ENCODE assay signal across 1 cellular context in the genomic region with DNA sequence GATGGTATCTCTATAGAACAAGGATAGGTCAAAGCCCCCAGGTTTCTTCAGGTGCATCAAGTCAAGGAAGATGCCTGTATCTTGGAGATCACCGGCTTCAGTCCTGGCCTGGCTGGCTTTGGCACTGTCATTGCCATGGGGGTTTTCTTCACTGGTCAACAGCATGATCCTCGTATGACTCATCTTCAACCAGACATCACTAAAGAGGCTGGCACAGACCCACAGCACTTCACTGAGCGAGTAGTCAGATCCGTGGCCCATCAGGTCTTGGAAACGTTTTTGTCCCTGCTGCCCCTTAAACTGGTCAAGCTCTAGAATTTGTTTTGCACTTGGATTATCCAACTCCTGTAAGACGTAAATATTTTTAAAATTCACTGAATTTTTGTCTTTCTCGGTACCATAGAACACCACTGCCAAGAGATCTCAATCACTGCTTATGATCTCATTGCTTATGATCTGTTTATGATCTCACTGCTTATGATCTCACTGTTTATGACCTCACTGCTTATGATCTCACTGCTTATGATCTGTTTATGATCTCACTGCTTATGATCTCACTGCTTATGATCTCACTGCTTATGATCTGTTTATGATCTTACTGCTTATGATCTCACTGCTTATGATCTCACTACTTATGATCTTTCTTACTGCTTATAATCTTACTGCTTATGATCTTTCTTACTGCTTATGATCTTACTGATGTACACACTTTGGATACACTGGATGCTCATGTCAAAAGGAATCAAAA.
TF ChIP-seq lines count a peak whose summit lies in the region.

No MANE protein-coding gene starts in this region.

TF ChIP-seq in HEK293, 187 proteins besides CTCF, POLR2A, EP300 and RAD21 (continued from another document and continues in another):
- TF ChIP-seq, protein P1, sequence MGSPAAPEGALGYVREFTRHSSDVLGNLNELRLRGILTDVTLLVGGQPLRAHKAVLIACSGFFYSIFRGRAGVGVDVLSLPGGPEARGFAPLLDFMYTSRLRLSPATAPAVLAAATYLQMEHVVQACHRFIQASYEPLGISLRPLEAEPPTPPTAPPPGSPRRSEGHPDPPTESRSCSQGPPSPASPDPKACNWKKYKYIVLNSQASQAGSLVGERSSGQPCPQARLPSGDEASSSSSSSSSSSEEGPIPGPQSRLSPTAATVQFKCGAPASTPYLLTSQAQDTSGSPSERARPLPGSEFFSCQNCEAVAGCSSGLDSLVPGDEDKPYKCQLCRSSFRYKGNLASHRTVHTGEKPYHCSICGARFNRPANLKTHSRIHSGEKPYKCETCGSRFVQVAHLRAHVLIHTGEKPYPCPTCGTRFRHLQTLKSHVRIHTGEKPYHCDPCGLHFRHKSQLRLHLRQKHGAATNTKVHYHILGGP (tag by site-specific recombination; IDR thresholded peaks at IDR 0.05), result no peak
- TF ChIP-seq TCF7L2 (IDR thresholded peaks at IDR 0.05; ENCODE audit: borderline replicate concordance, low read depth, low read length) (no peak), ZNF660 (tag by site-specific recombination; IDR thresholded peaks at IDR 0.05) (peak; percentile 95), ZNF184 (tag by site-specific recombination; IDR thresholded peaks at IDR 0.05) (peak; percentile 96), YY1 (tag by site-specific recombination; IDR thresholded peaks at IDR 0.05) (no peak), ZNF76 (tag by site-specific recombination; IDR thresholded peaks at IDR 0.05; ENCODE audit: borderline replicate concordance, low read depth) (peak; percentile 87), ZNF626 (tag by site-specific recombination; IDR thresholded peaks at IDR 0.05) (no peak), ZNF350 (tag by site-specific recombination; IDR thresholded peaks at IDR 0.05) (no peak), ZNF223 (tag by site-specific recombination; IDR thresholded peaks at IDR 0.05) (no peak), GLI4 (tag by site-specific recombination; IDR thresholded peaks at IDR 0.05) (peak; percentile 85; the same call in 1 of the 2 replicates), ZNF654 (tag by site-specific recombination; IDR thresholded peaks at IDR 0.05; ENCODE audit: low read depth) (peak; percentile 54), GLI2 (tag by site-specific recombination; IDR thresholded peaks at IDR 0.05; ENCODE audit: borderline replicate concordance, low read depth) (peak; percentile 53; the same call in 1 of the 2 replicates), ZSCAN4 (tag by site-specific recombination; IDR thresholded peaks at IDR 0.05) (peak; percentile 89), ZNF544 (tag by site-specific recombination; IDR thresholded peaks at IDR 0.05) (no peak), KLF9 (tag by site-specific recombination; IDR thresholded peaks at IDR 0.05; ENCODE audit: low read depth) (0 out of 2 replicates have a peak, but pooled peaks have one; percentile 18), ZNF2 (tag by site-specific recombination; IDR thresholded peaks at IDR 0.05) (peak; percentile 93), KLF7 (tag by site-specific recombination; IDR thresholded peaks at IDR 0.05; ENCODE audit: borderline replicate concordance) (peak; percentile 18; the same call in 1 of the 2 replicates), ZNF133 (tag by site-specific recombination; IDR thresholded peaks at IDR 0.05) (peak; percentile 56), ZNF610 (tag by site-specific recombination; IDR thresholded peaks at IDR 0.05; ENCODE audit: borderline replicate concordance) (no peak), ZNF394 (tag by site-specific recombination; IDR thresholded peaks at IDR 0.05; ENCODE audit: borderline replicate concordance) (peak; percentile 97), PRDM4 (tag by site-specific recombination; IDR thresholded peaks at IDR 0.05) (0 out of 2 replicates have a peak, but pooled peaks have one; percentile 46), PRDM2 (tag by site-specific recombination; IDR thresholded peaks at IDR 0.05; ENCODE audit: borderline replicate concordance) (peak; percentile 95; the same call in 1 of the 2 replicates), ZNF280C (tag by site-specific recombination; IDR thresholded peaks at IDR 0.05) (no peak), ZNF561 (tag by site-specific recombination; IDR thresholded peaks at IDR 0.05; ENCODE audit: borderline replicate concordance) (no peak), INSM2 (tag by site-specific recombination; IDR thresholded peaks at IDR 0.05) (peak; percentile 99), ZNF48 (tag by site-specific recombination; IDR thresholded peaks at IDR 0.05) (no peak), ZBTB10 (tag by site-specific recombination; IDR thresholded peaks at IDR 0.05) (no peak), ZNF169 (tag by site-specific recombination; IDR thresholded peaks at IDR 0.05) (peak; percentile 87)
- TF ChIP-seq, protein P2, sequence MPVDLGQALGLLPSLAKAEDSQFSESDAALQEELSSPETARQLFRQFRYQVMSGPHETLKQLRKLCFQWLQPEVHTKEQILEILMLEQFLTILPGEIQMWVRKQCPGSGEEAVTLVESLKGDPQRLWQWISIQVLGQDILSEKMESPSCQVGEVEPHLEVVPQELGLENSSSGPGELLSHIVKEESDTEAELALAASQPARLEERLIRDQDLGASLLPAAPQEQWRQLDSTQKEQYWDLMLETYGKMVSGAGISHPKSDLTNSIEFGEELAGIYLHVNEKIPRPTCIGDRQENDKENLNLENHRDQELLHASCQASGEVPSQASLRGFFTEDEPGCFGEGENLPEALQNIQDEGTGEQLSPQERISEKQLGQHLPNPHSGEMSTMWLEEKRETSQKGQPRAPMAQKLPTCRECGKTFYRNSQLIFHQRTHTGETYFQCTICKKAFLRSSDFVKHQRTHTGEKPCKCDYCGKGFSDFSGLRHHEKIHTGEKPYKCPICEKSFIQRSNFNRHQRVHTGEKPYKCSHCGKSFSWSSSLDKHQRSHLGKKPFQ (tag by site-specific recombination; IDR thresholded peaks at IDR 0.05), result no peak
- TF ChIP-seq, protein P3, sequence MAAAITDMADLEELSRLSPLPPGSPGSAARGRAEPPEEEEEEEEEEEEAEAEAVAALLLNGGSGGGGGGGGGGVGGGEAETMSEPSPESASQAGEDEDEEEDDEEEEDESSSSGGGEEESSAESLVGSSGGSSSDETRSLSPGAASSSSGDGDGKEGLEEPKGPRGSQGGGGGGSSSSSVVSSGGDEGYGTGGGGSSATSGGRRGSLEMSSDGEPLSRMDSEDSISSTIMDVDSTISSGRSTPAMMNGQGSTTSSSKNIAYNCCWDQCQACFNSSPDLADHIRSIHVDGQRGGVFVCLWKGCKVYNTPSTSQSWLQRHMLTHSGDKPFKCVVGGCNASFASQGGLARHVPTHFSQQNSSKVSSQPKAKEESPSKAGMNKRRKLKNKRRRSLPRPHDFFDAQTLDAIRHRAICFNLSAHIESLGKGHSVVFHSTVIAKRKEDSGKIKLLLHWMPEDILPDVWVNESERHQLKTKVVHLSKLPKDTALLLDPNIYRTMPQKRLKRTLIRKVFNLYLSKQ (tag by site-specific recombination; IDR thresholded peaks at IDR 0.05; ENCODE audit: borderline replicate concordance), result no peak
